Comparison of ENCODE assay signal across 17 cellular contexts in the genomic region with DNA sequence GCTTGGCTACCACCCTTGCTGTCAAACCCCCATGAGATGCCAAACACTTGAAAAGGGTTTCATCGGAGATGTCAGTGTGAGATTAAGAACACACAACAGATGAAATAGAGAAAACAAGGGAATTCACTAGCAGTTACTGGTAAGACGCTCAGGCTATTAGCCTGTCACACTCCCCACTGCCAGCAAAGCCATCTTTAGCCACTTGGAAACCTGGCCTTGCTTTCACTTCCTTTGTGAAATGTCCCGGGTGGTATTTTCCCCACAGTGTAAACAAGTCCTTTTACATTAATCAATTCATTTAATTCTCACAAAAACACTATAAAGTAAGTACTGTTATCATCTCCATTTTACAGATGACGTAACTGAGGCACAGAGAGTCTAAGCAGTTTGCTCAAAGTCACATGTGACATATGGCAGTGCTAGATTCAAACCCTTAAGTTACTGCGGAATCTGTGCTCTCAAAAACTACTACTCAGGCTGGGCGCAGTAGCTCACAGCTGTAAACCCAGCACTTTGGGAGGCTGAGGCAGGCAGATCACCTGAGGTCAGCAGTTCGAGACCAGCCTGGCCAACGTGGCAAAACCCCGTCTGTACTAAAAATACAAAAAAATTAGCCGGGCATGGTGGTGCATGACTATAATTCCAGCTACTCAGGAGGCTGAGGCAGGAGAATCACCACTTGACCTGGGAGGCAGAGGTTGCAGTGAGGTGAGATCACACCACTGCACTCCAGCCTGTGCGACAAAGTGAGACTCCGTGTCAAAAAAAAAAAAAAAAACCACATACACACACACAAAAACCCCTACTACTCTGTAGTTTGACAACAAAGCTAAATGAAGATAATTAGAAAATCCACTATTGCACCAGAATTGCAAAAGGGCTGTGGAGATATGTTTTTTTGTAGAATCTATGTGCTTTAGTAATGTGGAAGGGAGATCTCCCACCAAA. TPM values are rescaled to one million over a fixed set of nuclear protein-coding genes. Genes with fewer than 3 reads are reported as not detected.
DNase-seq lines count a peak whose midpoint lies in the region; ATAC-seq and TF ChIP-seq lines count a peak whose summit lies in the region.
"Had no signal": no experiment of that assay in that cellular context is flagged by ENCODE, and none has a peak within 500 bp of the region (broad histone marks: within the 10 kb centered on the region; RNA-seq: fewer than 3 reads in every experiment).

No MANE protein-coding gene starts in this region.

- H3K27me3 ChIP-seq in neutrophil: no peaks in the 10 kb centered on the region
- H3K27me3 ChIP-seq: dorsolateral prefrontal cortex, gastroesophageal sphincter, neural progenitor cell, vagina had no signal

- H3K27ac Mint-ChIP-seq in activated CD4-positive, alpha-beta T cell treated with anti-CD3 and anti-CD28 coated beads, Interleukin-2, amount 10 ng/mL, durations not matched to agents 7 days and 5 days: peak overlapping the region; percentile 86
- peak overlapping the region; percentile 50 for H3K27ac Mint-ChIP-seq in activated CD8-positive, alpha-beta T cell treated with anti-CD3 and anti-CD28 coated beads for 36 hours
- H3K27ac Mint-ChIP-seq: neural progenitor cell had no signal

- no peaks in the 10 kb centered on the region for H3K27me3 Mint-ChIP-seq in activated CD4-positive, alpha-beta T cell treated with anti-CD3 and anti-CD28 coated beads, Interleukin-2, amount 10 ng/mL, durations not matched to agents 7 days and 5 days
- no peaks in the 10 kb centered on the region for H3K27me3 Mint-ChIP-seq in activated CD8-positive, alpha-beta T cell treated with anti-CD3 and anti-CD28 coated beads for 36 hours

- CTCF ChIA-PET in activated CD4-positive, alpha-beta T cell treated with anti-CD3 and anti-CD28 coated beads, Interleukin-2, amount 10 ng/mL, durations not matched to agents 7 days and 5 days (lab: Charles Lee): interaction anchor here (0.7 to 1.5 kb wide), 5 partner anchors 17 to 163 kb away, joined by 3 to 4 read pairs (median 3); a partner anchor contains a TSS
- CTCF ChIA-PET in activated CD8-positive, alpha-beta T cell treated with anti-CD3 and anti-CD28 coated beads for 36 hours (lab: Charles Lee): interaction anchor here (1.0 to 1.7 kb wide), 3 partner anchors 15 to 23 kb away, joined by 3 to 4 read pairs (median 3); no protein-coding TSS in a partner anchor

- DNase-seq in activated CD4-positive, alpha-beta T cell treated with anti-CD3 and anti-CD28 coated beads, Interleukin-2, amount 10 ng/mL, durations not matched to agents 7 days and 5 days: no peak
- DNase-seq in activated CD4-positive, alpha-beta T cell treated with anti-CD3 and anti-CD28 coated beads for 4 hours: no peak
- no peak for DNase-seq in activated CD8-positive, alpha-beta T cell treated with anti-CD3 and anti-CD28 coated beads for 36 hours
- no peak for DNase-seq in NCI-H2196 treated with DMSO at 0.1 percent for 48 hours (lab: John Stamatoyannopoulos, UW; ENCODE audit: unreplicated experiment)
- DNase-seq in activated effector memory CD4-positive, alpha-beta T cell treated with anti-CD3 and anti-CD28 coated beads, Interleukin-2, amount 50 U/mL, for 16 hours: no peak
- DNase-seq: amygdala, dorsolateral prefrontal cortex, left cardiac atrium, NCI-H510A, SHP77 had no signal

- peaks cover 18 to 32% of the 10 kb centered on the region in 2 experiments for H3K4me1 ChIP-seq in neutrophil (ENCODE audit: control insufficient read depth in 1 of 2, insufficient read depth in 1 of 2, low read depth in 1 of 2, low read length in 1 of 2)
- H3K4me1 ChIP-seq: neural progenitor cell had no signal

- intact Hi-C loops in activated CD8-positive, alpha-beta T cell treated with anti-CD3 and anti-CD28 coated beads for 36 hours (cut with micrococcal nuclease): no loop called here

- peaks cover 4% of the 10 kb centered on the region for H3K9me3 Mint-ChIP-seq in activated CD4-positive, alpha-beta T cell treated with anti-CD3 and anti-CD28 coated beads, Interleukin-2, amount 10 ng/mL, durations not matched to agents 7 days and 5 days
- no peaks in the 10 kb centered on the region for H3K9me3 Mint-ChIP-seq in activated CD8-positive, alpha-beta T cell treated with anti-CD3 and anti-CD28 coated beads for 36 hours
- H3K9me3 Mint-ChIP-seq: neural progenitor cell had no signal

- no peaks in the 10 kb centered on the region for H3K9me3 ChIP-seq in neutrophil
- H3K9me3 ChIP-seq: gastroesophageal sphincter, vagina had no signal

- peaks cover 4% of the 10 kb centered on the region for H3K36me3 Mint-ChIP-seq in activated CD4-positive, alpha-beta T cell treated with anti-CD3 and anti-CD28 coated beads, Interleukin-2, amount 10 ng/mL, durations not matched to agents 7 days and 5 days (ENCODE audit: low read depth)
- no peaks in the 10 kb centered on the region for H3K36me3 Mint-ChIP-seq in activated CD8-positive, alpha-beta T cell treated with anti-CD3 and anti-CD28 coated beads for 36 hours (ENCODE audit: low read depth)
- H3K36me3 Mint-ChIP-seq: neural progenitor cell had no signal

- TF ChIP-seq CTCF in activated CD8-positive, alpha-beta T cell treated with anti-CD3 and anti-CD28 coated beads for 36 hours (IDR thresholded peaks at IDR 0.05): no peak
- no peak for TF ChIP-seq CTCF in neutrophil (IDR thresholded peaks at IDR 0.05)

- ATAC-seq in HG02610 (IDR thresholded peaks at IDR 0.05; ENCODE audit: unreplicated experiment): peak; percentile 40
- no peak for ATAC-seq in activated CD8-positive, alpha-beta T cell treated with anti-CD3 and anti-CD28 coated beads for 36 hours
- no peak for ATAC-seq in GM21528 (IDR thresholded peaks at IDR 0.05; ENCODE audit: low FRiP score, unreplicated experiment)
- ATAC-seq: gastroesophageal sphincter had no signal

- no peak overlapping the region for H3K4me3 ChIP-seq in neutrophil (ENCODE audit: low read depth in 1 of 2, low read length in 1 of 2)
- H3K4me3 ChIP-seq: dorsolateral prefrontal cortex, gastroesophageal sphincter, neural progenitor cell, smooth muscle cell, vagina had no signal

- H3K4me1 Mint-ChIP-seq in activated CD4-positive, alpha-beta T cell treated with anti-CD3 and anti-CD28 coated beads, Interleukin-2, amount 10 ng/mL, durations not matched to agents 7 days and 5 days: peaks cover 52% of the 10 kb centered on the region
- H3K4me1 Mint-ChIP-seq in activated CD8-positive, alpha-beta T cell treated with anti-CD3 and anti-CD28 coated beads for 36 hours (ENCODE audit: low read depth): peaks cover 42% of the 10 kb centered on the region

- peak overlapping the region; percentile 22 for H3K4me3 Mint-ChIP-seq in activated CD4-positive, alpha-beta T cell treated with anti-CD3 and anti-CD28 coated beads, Interleukin-2, amount 10 ng/mL, durations not matched to agents 7 days and 5 days
- no peak overlapping the region for H3K4me3 Mint-ChIP-seq in activated CD8-positive, alpha-beta T cell treated with anti-CD3 and anti-CD28 coated beads for 36 hours
- H3K4me3 Mint-ChIP-seq: neural progenitor cell had no signal

- POLR2A ChIA-PET in activated CD4-positive, alpha-beta T cell treated with anti-CD3 and anti-CD28 coated beads, Interleukin-2, amount 10 ng/mL, durations not matched to agents 7 days and 5 days (lab: Charles Lee): no interaction called here
- POLR2A ChIA-PET in activated CD8-positive, alpha-beta T cell treated with anti-CD3 and anti-CD28 coated beads for 36 hours (lab: Charles Lee): interaction anchor here (0.8 to 1.0 kb wide), 2 partner anchors 17 to 38 kb away, joined by 3 read pairs; no protein-coding TSS in a partner anchor

- peak overlapping the region; percentile 42 for H3K27ac ChIP-seq in neutrophil
- H3K27ac ChIP-seq: dorsolateral prefrontal cortex, gastroesophageal sphincter, neural progenitor cell, vagina had no signal

- no peaks in the 10 kb centered on the region for H3K36me3 ChIP-seq in neutrophil
- H3K36me3 ChIP-seq: gastroesophageal sphincter, neural progenitor cell, vagina had no signal

RNA-seq across cellular contexts. Expression of a gene that starts 32.6 kb away (rescaled TPM):
- 100 to 1,000 TPM; 174 to 183 TPM for total RNA-seq in activated CD4-positive, alpha-beta T cell treated with anti-CD3 and anti-CD28 coated beads, Interleukin-2, amount 10 ng/mL, durations not matched to agents 7 days and 5 days
- total RNA-seq in activated CD8-positive, alpha-beta T cell treated with anti-CD3 and anti-CD28 coated beads for 36 hours: 100 to 1,000 TPM; 201 to 203 TPM

RNA-seq across cellular contexts. Expression of a gene that starts 42.9 kb away (rescaled TPM):
- 100 to 1,000 TPM; 334 to 347 TPM for total RNA-seq in activated CD4-positive, alpha-beta T cell treated with anti-CD3 and anti-CD28 coated beads, Interleukin-2, amount 10 ng/mL, durations not matched to agents 7 days and 5 days
- 100 to 1,000 TPM; 273 to 296 TPM for total RNA-seq in activated CD8-positive, alpha-beta T cell treated with anti-CD3 and anti-CD28 coated beads for 36 hours
